Comparison of ENCODE assay signal across 18 cellular contexts in genomic region chr2:201932511-201932910, GRCh38.
DNase-seq lines count a peak whose midpoint lies in the region; ATAC-seq, FAIRE-seq and TF ChIP-seq lines count a peak whose summit lies in the region.
"Had no signal": no experiment of that assay in that cellular context is flagged by ENCODE, and none has a peak within 500 bp of the region (broad histone marks: within the 10 kb centered on the region; RNA-seq: fewer than 3 reads in every experiment).

No MANE protein-coding gene starts in this region.

- no peaks in the 10 kb centered on the region for H3K23me2 ChIP-seq in H1 (ENCODE audit: low read depth, low read length)

- no peak overlapping the region for H2AK5ac ChIP-seq in H1 (ENCODE audit: low read depth, low read length)

- H2BK12ac ChIP-seq in H1 (ENCODE audit: low read depth, low read length) = no peak overlapping the region

- POLR2A ChIA-PET in MCF 10A (lab: Yijun Ruan, JAX) (no interaction called here), H1 (lab: Charles Lee; ENCODE audit: partially characterized antibody) (no interaction called here)

- no peak overlapping the region for H3K4me3 Mint-ChIP-seq in MCF 10A (ENCODE audit: unreplicated experiment)

- no peaks in the 10 kb centered on the region for H4K20me1 ChIP-seq in H1 (replicated peaks in 1 of 2; ENCODE audit: control insufficient read depth in 1 of 2, insufficient read depth in 2 of 2, low read length in 2 of 2)

- H3K18ac ChIP-seq in H1 (ENCODE audit: extremely low read depth, low read length) = no peak overlapping the region

- no peak overlapping the region for H4K8ac ChIP-seq in H1 (ENCODE audit: extremely low read depth, insufficient read depth, low read length)

- TF ChIP-seq EP300 in H1 (IDR thresholded peaks at IDR 0.05; ENCODE audit: borderline replicate concordance in 1 of 2, low read depth in 2 of 2, low read length in 2 of 2) (no peak), suprapubic skin (IDR thresholded peaks at IDR 0.05) (no peak)

- no peak overlapping the region for H2AFZ ChIP-seq in H1 (ENCODE audit: low read length)

- H3K4ac ChIP-seq in H1 (replicated peaks; ENCODE audit: insufficient read length, low read depth, low read length) = no peak overlapping the region

- no peak overlapping the region for H3K9ac ChIP-seq in H1 (replicated peaks in 1 of 4; ENCODE audit: extremely low read depth in 1 of 4, low read depth in 3 of 4, low read length in 3 of 4)

- no peak for FAIRE-seq in H1 (lab: Jason Lieb, UNC)
- FAIRE-seq: TTC549 had no signal

- peak overlapping the region; percentile 34 to 63 for H3K27ac ChIP-seq in breast epithelium
- no peak overlapping the region for H3K27ac ChIP-seq in H1 (ENCODE audit: low read depth, low read length)
- peak overlapping the region; percentile 20 for H3K27ac ChIP-seq in suprapubic skin
- H3K27ac ChIP-seq: heart right ventricle had no signal

- no peaks in the 10 kb centered on the region for H3K79me1 ChIP-seq in H1 (ENCODE audit: low read depth, low read length)

- no peaks in the 10 kb centered on the region for H3K36me3 ChIP-seq in breast epithelium
- H3K36me3 ChIP-seq in H1 (ENCODE audit: control insufficient read depth in 2 of 4, insufficient read depth in 4 of 4, low read length in 3 of 4) = no peaks in the 10 kb centered on the region
- H3K36me3 ChIP-seq in suprapubic skin = no peaks in the 10 kb centered on the region
- H3K36me3 ChIP-seq: heart right ventricle had no signal

- H3K36me3 Mint-ChIP-seq in MCF 10A (ENCODE audit: insufficient read depth, unreplicated experiment) = no peaks in the 10 kb centered on the region

- no peaks in the 10 kb centered on the region for H3K9me3 Mint-ChIP-seq in MCF 10A (ENCODE audit: unreplicated experiment)

- TF ChIP-seq CTCF in breast epithelium (IDR thresholded peaks at IDR 0.05) (no peak), MCF 10A (IDR thresholded peaks at IDR 0.05; ENCODE audit: unreplicated experiment) (no peak), H1 (IDR thresholded peaks at IDR 0.05; ENCODE audit: control extremely low read depth in 1 of 3, insufficient read depth in 1 of 3, low read depth in 1 of 3, low read length in 3 of 3) (no peak), suprapubic skin (IDR thresholded peaks at IDR 0.05) (no peak), omental fat pad (IDR thresholded peaks at IDR 0.05) (no peak)

- no peak for ATAC-seq in omental fat pad (ENCODE audit: low FRiP score)
- ATAC-seq: esophagus mucosa, left lobe of liver had no signal

- H3K23ac ChIP-seq in H1 (ENCODE audit: insufficient read length) = no peak overlapping the region

- H4K5ac ChIP-seq in H1 (ENCODE audit: insufficient read length, low read depth, low read length) = no peak overlapping the region

- BruUV-seq in MCF 10A (replicated peaks; lab: Mats Ljungman, UMichigan) = no TSS peak

- no peak overlapping the region for H3K4me2 ChIP-seq in H1 (ENCODE audit: insufficient read depth in 1 of 2, low read depth in 2 of 2, low read length in 2 of 2)

- no peak overlapping the region for H2BK20ac ChIP-seq in H1 (ENCODE audit: low read length)

- 92% methylated on average over 3 of the region's 3 CpGs; no CpG with 5 or more reads in 1 of the 2 experiments for WGBS in H1 (ENCODE audit: extremely low coverage in 1 of 2, insufficient coverage in 1 of 2, insufficient read length in 1 of 2, insufficient replicate concordance in 2 of 2, low coverage in 1 of 2, low lambda C conversion rate in 2 of 2, missing lambda C conversion rate in 1 of 2), 2 experiments
- WGBS in suprapubic skin = 54% methylated on average over 3 of the region's 3 CpGs

- CTCF ChIA-PET in MCF 10A (lab: Yijun Ruan, JAX) = no interaction called here
- CTCF ChIA-PET in H1 (lab: Charles Lee; ENCODE audit: partially characterized antibody) = interaction anchor here (2.3 kb wide), 1 partner anchor 72 kb away, joined by 5 read pairs; no protein-coding TSS in a partner anchor

- TF ChIP-seq RAD21 in H1 (IDR thresholded peaks at IDR 0.05 in 1 of 2, conservative IDR thresholded peaks at IDR 0.05 in 1 of 2; ENCODE audit: low read depth in 2 of 2, low read length in 2 of 2) = no peak

- no peak overlapping the region for H3K14ac ChIP-seq in H1 (ENCODE audit: insufficient read length)

- no peak overlapping the region for H2BK120ac ChIP-seq in H1 (replicated peaks; ENCODE audit: low read depth, low read length)

- H3K4me1 ChIP-seq in breast epithelium (no peaks in the 10 kb centered on the region), H1 (replicated peaks in 1 of 4; ENCODE audit: control insufficient read depth in 3 of 4, insufficient read depth in 4 of 4, low read length in 3 of 4) (peaks cover 0 to 14% (median 7%) of the 10 kb centered on the region in 4 experiments; a peak in 4 of 7 replicates), suprapubic skin (peaks cover 10% of the 10 kb centered on the region)

- H3K27me3 ChIP-seq in breast epithelium (no peaks in the 10 kb centered on the region), H1 (replicated peaks in 1 of 4; ENCODE audit: control insufficient read depth in 3 of 4, extremely low read depth in 1 of 4, insufficient read depth in 3 of 4, low read length in 3 of 4) (no peaks in the 10 kb centered on the region), suprapubic skin (no peaks in the 10 kb centered on the region)

- H3K27ac Mint-ChIP-seq in MCF 10A (ENCODE audit: low read depth, unreplicated experiment) = no peak overlapping the region

- TF ChIP-seq POLR2A in breast epithelium (IDR thresholded peaks at IDR 0.05) (no peak), H1 (IDR thresholded peaks at IDR 0.05; ENCODE audit: control extremely low read depth in 1 of 2, low read depth in 2 of 2, low read length in 2 of 2) (no peak), suprapubic skin (IDR thresholded peaks at IDR 0.05) (no peak)

- H3K27me3 Mint-ChIP-seq in MCF 10A (ENCODE audit: insufficient read depth, unreplicated experiment) = no peaks in the 10 kb centered on the region

- H3K4me3 ChIP-seq in breast epithelium (no peak overlapping the region), H1 (ENCODE audit: extremely low read depth in 1 of 4, insufficient read depth in 2 of 4, low read depth in 3 of 4, low read length in 4 of 4) (no peak overlapping the region), suprapubic skin (no peak overlapping the region)
- H3K4me3 ChIP-seq: heart right ventricle had no signal

- intact Hi-C loops in breast epithelium (cut with DNase I; ENCODE audit: low total_unique reads) (no loop called here), MCF 10A (cut with micrococcal nuclease) (no loop called here)

- peaks cover 6% of the 10 kb centered on the region for H3K4me1 Mint-ChIP-seq in MCF 10A (ENCODE audit: insufficient read depth, unreplicated experiment)

- 0 out of 2 replicates have a peak overlapping the region, but pooled peaks have one; percentile 9 for H2BK15ac ChIP-seq in H1 (ENCODE audit: low read length)

- H3K56ac ChIP-seq in H1 (replicated peaks; ENCODE audit: insufficient read length, low read depth, low read length) = no peak overlapping the region

- no peak overlapping the region for H2BK5ac ChIP-seq in H1 (ENCODE audit: low read depth, low read length)

- H3K79me2 ChIP-seq in H1 (ENCODE audit: control insufficient read depth in 1 of 2, insufficient read depth in 2 of 2, low read length in 2 of 2) = no peaks in the 10 kb centered on the region

- H3K9me3 ChIP-seq in breast epithelium (no peaks in the 10 kb centered on the region), H1 (ENCODE audit: insufficient read depth in 2 of 2, low read depth in 1 of 2, low read length in 1 of 2) (0 out of 4 replicates have a peak, but pooled peaks cover 0 to 4% of the 10 kb centered on the region in 2 experiments), suprapubic skin (no peaks in the 10 kb centered on the region)

- H4K91ac ChIP-seq in H1 (replicated peaks; ENCODE audit: insufficient read length, low read length) = no peak overlapping the region

- DNase-seq in breast epithelium (ENCODE audit: low spot score in 2 of 2) (no peak), MCF 10A (ENCODE audit: unreplicated experiment) (no peak), NCI-H345 treated with DMSO at 0.1 percent for 48 hours (lab: John Stamatoyannopoulos, UW; ENCODE audit: unreplicated experiment) (peak; percentile 33), H1 (ENCODE audit: low read depth in 1 of 2, low spot score in 2 of 2) (no peak), suprapubic skin (ENCODE audit: low spot score in 2 of 2) (no peak), omental fat pad (ENCODE audit: low spot score) (no peak)
- DNase-seq in activated CD4-positive, alpha-beta T cell treated with anti-CD3 and anti-CD28 coated beads, Interleukin-2, amount 50 U/mL, for 1 hour = no peak
- no peak for DNase-seq in activated CD8-positive, alpha-beta memory T cell treated with anti-CD3 and anti-CD28 coated beads, Interleukin-2, amount 50 U/mL, for 4 hours
- DNase-seq: ACHN; activated effector memory CD4-positive, alpha-beta T cell treated with Interleukin-2 at 50 U/mL for 16 hours; aorta; Calu3; heart right ventricle; SHP77; substantia nigra had no signal

TF ChIP-seq in H1, 55 proteins besides CTCF, POLR2A, EP300 and RAD21 (continues in another document):
- TF ChIP-seq SIN3A (conservative IDR thresholded peaks at IDR 0.05 in 1 of 2, IDR thresholded peaks at IDR 0.05 in 1 of 2; ENCODE audit: low read depth in 1 of 2, low read length in 2 of 2) (no peak), ATF2 (IDR thresholded peaks at IDR 0.05; ENCODE audit: low read length) (no peak), USF2 (IDR thresholded peaks at IDR 0.05; ENCODE audit: low read length) (no peak), RNF2 (IDR thresholded peaks at IDR 0.05; ENCODE audit: borderline replicate concordance, low read depth, low read length, missing control alignments, poor library complexity, severe bottlenecking) (no peak), SIRT6 (IDR thresholded peaks at IDR 0.05; ENCODE audit: low read length) (no peak), EZH2 (IDR thresholded peaks at IDR 0.05; ENCODE audit: low read depth, low read length, severe bottlenecking) (no peak), YY1 (IDR thresholded peaks at IDR 0.05; ENCODE audit: low read depth, low read length) (no peak)
